ENCODE assay signal across 8 cellular contexts in genomic region chr2:62506421-62506750, GRCh38. TPM values are rescaled to one million over a fixed set of nuclear protein-coding genes. Genes with fewer than 3 reads are reported as not detected.
A peak's percentile ranks its signal among the peaks of the same experiment; 100 is the strongest.
DNase-seq lines count a peak whose midpoint lies in the region; ATAC-seq and FAIRE-seq lines count a peak whose summit lies in the region.

No MANE protein-coding gene starts in this region.

- DNase-seq in NCI-H345 treated with DMSO at 0.1 percent for 48 hours (lab: John Stamatoyannopoulos, UW; ENCODE audit: unreplicated experiment) (peak; percentile 71), NCI-H345 (lab: John Stamatoyannopoulos, UW) (no peak), T-helper 17 cell (no peak), left cardiac atrium (no peak), RCC 7860 (ENCODE audit: low spot score) (no peak), SK-N-DZ (ENCODE audit: low spot score) (no peak)

- no peak overlapping the region for H3K27ac Mint-ChIP-seq in T-helper 17 cell

- H3K4me3 ChIP-seq in skin epidermis = peak overlapping the region; percentile 59 to 77 (median 69)

- intact Hi-C loops in left cardiac atrium (cut with DNase I) = loop anchor here in 1 of 2 donors (10.0 kb wide), 1 partner anchor 198 kb away; the partner anchor contains the start of gene EHBP1

- ATAC-seq in HG02852 (IDR thresholded peaks at IDR 0.05; ENCODE audit: unreplicated experiment) = peak; percentile 33
- no peak for ATAC-seq in T-helper 17 cell
- ATAC-seq in left cardiac atrium = peak; percentile 3 to 27

- H3K27me3 Mint-ChIP-seq in T-helper 17 cell = peaks cover 20% of the 10 kb centered on the region

- peaks cover 2% of the 10 kb centered on the region for H3K9me3 ChIP-seq in T-helper 17 cell (ENCODE audit: control insufficient read depth, low read length, poor library complexity, severe bottlenecking)

- peaks cover 5% of the 10 kb centered on the region for H3K4me1 Mint-ChIP-seq in T-helper 17 cell

- no peaks in the 10 kb centered on the region for H3K36me3 Mint-ChIP-seq in T-helper 17 cell (ENCODE audit: low read depth)

- peak overlapping the region; percentile 80 for H3K4me3 Mint-ChIP-seq in T-helper 17 cell

- no peak for FAIRE-seq in RCC 7860 (lab: Jason Lieb, UNC)

- H3K27ac ChIP-seq in skin epidermis = peak overlapping the region in 20 of 21 experiments; percentile 78 to 97 (median 91)

RNA-seq across cellular contexts. Expression of gene TMEM17, which starts 0.4 kb away (rescaled TPM):
- total RNA-seq in T-helper 17 cell (not detected), left cardiac atrium (1 to 10 TPM; 1.3 TPM)
- polyA plus RNA-seq in SK-N-DZ (2014; cell fraction: cytosol; rRNA removed) = 2.4 and 3.5 TPM in 2 replicates
- polyA plus RNA-seq in SK-N-DZ (2014; cell fraction: nucleus; rRNA removed) = 1.1 and 4.4 TPM in 2 replicates
